Comparison of ENCODE assay signal across 8 cellular contexts in genomic region chr10:110007701-110008517, GRCh38.
DNase-seq lines count a peak whose midpoint lies in the region; ATAC-seq lines count a peak whose summit lies in the region.

TSS of gene ADD3 (plus strand) at chr10:110007984. CDS start at chr10:110100654, 92,670 bp downstream.

- in situ Hi-C loops in ACHN (cut with HindIII; ENCODE audit: low pct_ligation_motif_present, low pct_unique_long_range_greater_than_20kb, low sequenced_read_pairs) = no loop called here

- ATAC-seq in GM18861 (IDR thresholded peaks at IDR 0.05; ENCODE audit: unreplicated experiment) (peak; percentile 33), HG03095 (IDR thresholded peaks at IDR 0.05; ENCODE audit: unreplicated experiment) (peak; percentile 50)

- DNase-seq in ACHN (peak; percentile 89), NCI-H2227 treated with DMSO at 0.1 percent for 48 hours (lab: John Stamatoyannopoulos, UW) (peak; percentile 88), iris pigment epithelial cell (ENCODE audit: low read depth) (peak; percentile 90)
- DNase-seq in activated CD4-positive, CD25-positive, alpha-beta regulatory T cell treated with anti-CD3 and anti-CD28 coated beads, Interleukin-2, amount 50 U/mL, for 16 hours (ENCODE audit: low read depth, low spot score) = peak; percentile 79
- DNase-seq in central memory CD4-positive, alpha-beta T cell = peak; percentile 88
- DNase-seq in stimulated activated CD4-positive, alpha-beta T cell treated with anti-CD3 and anti-CD28 coated beads, Interleukin-12 subunit alpha, Interleukin-12 subunit beta, amount 100 ng/mL, for 4 hours = peak; percentile 94

Comparison
In these comparisons a context has a peak if more than half of its experiments do, and no peak if none do; other contexts are left out.
1. Peak in every context shown above with its lines: DNase-seq and ATAC-seq.